1 cellular context compared by ENCODE assay signal in the genomic region with DNA sequence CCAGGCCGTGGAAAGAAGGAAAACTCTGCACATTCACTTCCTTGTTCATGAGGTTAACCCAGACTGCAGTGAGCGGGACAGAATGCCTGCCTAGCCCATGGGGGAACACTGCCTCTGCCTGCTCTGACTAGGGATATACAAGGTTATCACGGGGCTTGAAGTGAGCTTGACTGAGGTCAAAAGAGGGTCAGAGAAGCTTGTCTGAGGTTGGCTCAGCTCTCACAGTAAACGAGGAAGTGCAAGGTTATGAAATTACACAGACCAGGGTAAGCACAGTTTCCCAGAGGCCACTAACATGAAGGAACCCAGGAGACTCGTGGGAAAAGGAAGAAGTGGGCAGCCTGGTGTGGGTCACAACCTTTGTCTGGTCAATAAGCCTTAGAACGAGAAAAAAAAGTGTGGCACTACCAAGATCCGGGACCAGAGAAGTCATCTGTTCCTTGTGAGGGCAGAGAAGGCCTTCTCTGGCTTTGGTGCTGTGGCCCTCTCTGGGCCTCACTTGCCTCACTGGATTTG.
A peak's percentile ranks its signal among the peaks of the same experiment; 100 is the strongest.
TF ChIP-seq lines count a peak whose summit lies in the region.

No MANE protein-coding gene starts in this region.

TF ChIP-seq in K562, 482 proteins besides CTCF, POLR2A, EP300 and RAD21:
- TF ChIP-seq NR2C1 (IDR thresholded peaks at IDR 0.05) (peak; percentile 18; the same call in 1 of the 2 replicates), NR2C1 (tag; IDR thresholded peaks at IDR 0.05) (peak; percentile 43; the same call in 1 of the 2 replicates), ZNF311 (CRISPR knock-in tag; IDR thresholded peaks at IDR 0.05) (no peak), MEF2D (tag; conservative IDR thresholded peaks at IDR 0.05; ENCODE audit: low read depth) (no peak), SPI1 (IDR thresholded peaks at IDR 0.05; ENCODE audit: borderline replicate concordance, low read depth, low read length) (peak; percentile 88; the same call in 1 of the 2 replicates), SMC3 (conservative IDR thresholded peaks at IDR 0.05; ENCODE audit: insufficient read depth, low read depth, low read length) (no peak), ZNF41 (CRISPR knock-in tag; conservative IDR thresholded peaks at IDR 0.05) (no peak), ZNF140 (CRISPR knock-in tag; IDR thresholded peaks at IDR 0.05) (no peak), RBM22 (IDR thresholded peaks at IDR 0.05; ENCODE audit: low read depth, low read length, poor library complexity, severe bottlenecking) (no peak), HMBOX1 (IDR thresholded peaks at IDR 0.05) (peak; percentile 19; the same call in 1 of the 2 replicates), NR2C2 (CRISPR knock-in tag; IDR thresholded peaks at IDR 0.05) (no peak), NR2C2 (tag; IDR thresholded peaks at IDR 0.05) (peak; percentile 17; the same call in 1 of the 2 replicates), ZFX (CRISPR knock-in tag; IDR thresholded peaks at IDR 0.05) (peak; percentile 39; the same call in 1 of the 2 replicates)
TF ChIP-seq in K562: peak in this region for 5.
